Comparison of ENCODE assay signal across 8 cellular contexts in genomic region chr1:149708192-149708853, GRCh38.
DNase-seq lines count a peak whose midpoint lies in the region; ATAC-seq and TF ChIP-seq lines count a peak whose summit lies in the region.
"Not testable (repeated sequence)": the region's sequence is repeated elsewhere in the genome, so short reads cannot be mapped to it uniquely, and the experiment has no call there.

No MANE protein-coding gene starts in this region.

- POLR2A ChIA-PET in T-cell (lab: Charles Lee) = interaction anchor here in 1 of 2 donors (0.6 kb wide), 1 partner anchor 527 kb away, joined by 3 read pairs; no protein-coding TSS in a partner anchor

- not testable (repeated sequence) for H3K9me3 Mint-ChIP-seq in HFFc6; T-cell; activated naive CD4-positive, alpha-beta T cell treated with anti-CD3 and anti-CD28 coated beads for 36 hours; nephron progenitor cell

- not testable (repeated sequence) for TF ChIP-seq CTCF in HFFc6 (IDR thresholded peaks at IDR 0.05); nephron progenitor cell (IDR thresholded peaks at IDR 0.05)

- H3K27ac Mint-ChIP-seq in HFFc6 (peak overlapping the region; percentile 64; the same call in 1 of the 2 replicates), T-cell (peak overlapping the region; percentile 85 to 93)
- H3K27ac Mint-ChIP-seq in activated naive CD4-positive, alpha-beta T cell treated with anti-CD3 and anti-CD28 coated beads for 36 hours = peak overlapping the region; percentile 94
- not testable (repeated sequence) for H3K27ac Mint-ChIP-seq in nephron progenitor cell

- intact Hi-C loops in activated naive CD4-positive, alpha-beta T cell treated with anti-CD3 and anti-CD28 coated beads for 36 hours (cut with micrococcal nuclease) = not testable (repeated sequence)

- H3K36me3 Mint-ChIP-seq in HFFc6 (ENCODE audit: low read depth); T-cell; activated naive CD4-positive, alpha-beta T cell treated with anti-CD3 and anti-CD28 coated beads for 36 hours (ENCODE audit: low read depth); nephron progenitor cell (ENCODE audit: low read depth): not testable (repeated sequence)

- peak in 3 of 4 experiments; percentile 79 to 84 (median 83) for ATAC-seq in T-cell (replicated peaks in 1 of 4)

- peak; percentile 89 for DNase-seq in ELF-1 (ENCODE audit: low read depth, low spot score)
- peak; percentile 85 for DNase-seq in HFFc6
- peak; percentile 60 for DNase-seq in MV-4-11 (lab: John Stamatoyannopoulos, UW)
- peak in 31 of 34 experiments; percentile 23 to 76 (median 52) for DNase-seq in T-cell
- peak; percentile 74 for DNase-seq in activated naive CD4-positive, alpha-beta T cell treated with anti-CD3 and anti-CD28 coated beads for 36 hours
- peak; percentile 43 for DNase-seq in fibroblast of the conjunctiva (ENCODE audit: low read depth)
- DNase-seq in nephron progenitor cell = peak; percentile 52
- peak; percentile 39 to 47 for DNase-seq in stimulated activated CD8-positive, alpha-beta memory T cell treated with anti-CD3 and anti-CD28 coated beads, Interleukin-7, amount 100 ng/mL, for 48 hours (ENCODE audit: extremely low read depth in 1 of 2, low read depth in 1 of 2)

- peak overlapping the region; percentile 67 for H3K4me3 Mint-ChIP-seq in HFFc6
- H3K4me3 Mint-ChIP-seq in T-cell = peak overlapping the region in 2 of 3 donors; percentile 69 to 71
- peak overlapping the region; percentile 74 for H3K4me3 Mint-ChIP-seq in activated naive CD4-positive, alpha-beta T cell treated with anti-CD3 and anti-CD28 coated beads for 36 hours
- H3K4me3 Mint-ChIP-seq in nephron progenitor cell = peak overlapping the region; percentile 60

- H3K4me1 Mint-ChIP-seq in HFFc6 (ENCODE audit: low read depth); T-cell; activated naive CD4-positive, alpha-beta T cell treated with anti-CD3 and anti-CD28 coated beads for 36 hours (ENCODE audit: low read depth); nephron progenitor cell: not testable (repeated sequence)

- CTCF ChIA-PET in T-cell (lab: Charles Lee); activated naive CD4-positive, alpha-beta T cell treated with anti-CD3 and anti-CD28 coated beads for 36 hours (lab: Charles Lee): not testable (repeated sequence)

- not testable (repeated sequence) for H3K27me3 Mint-ChIP-seq in HFFc6 (ENCODE audit: insufficient read depth); T-cell; activated naive CD4-positive, alpha-beta T cell treated with anti-CD3 and anti-CD28 coated beads for 36 hours (ENCODE audit: low read depth); nephron progenitor cell (ENCODE audit: low read depth, poor library complexity)

Comparison
In these comparisons a context has a peak if more than half of its experiments do, and no peak if none do; other contexts are left out.
1. Peak in every context shown above with its lines: DNase-seq and ATAC-seq.